ENCODE assay signal across 14 cellular contexts in genomic region chr1:194117582-194117981, GRCh38.
DNase-seq lines count a peak whose midpoint lies in the region; ATAC-seq and TF ChIP-seq lines count a peak whose summit lies in the region.
"Had no signal": no experiment of that assay in that cellular context is flagged by ENCODE, and none has a peak within 500 bp of the region (broad histone marks: within the 10 kb centered on the region; RNA-seq: fewer than 3 reads in every experiment).

No MANE protein-coding gene starts in this region.

- H3K27ac Mint-ChIP-seq in progenitor cell of endocrine pancreas, result no peak overlapping the region
- H3K27ac Mint-ChIP-seq: natural killer cell treated with Interleukin-12 subunit alpha and Interleukin-12 subunit beta and Interleukin-15 and Interleukin-18, amount 100 ng/mL, for 72 hours had no signal

- H3K27me3 Mint-ChIP-seq in progenitor cell of endocrine pancreas, result no peaks in the 10 kb centered on the region
- H3K27me3 Mint-ChIP-seq: CD4-positive, alpha-beta memory T cell; central memory CD8-positive, alpha-beta T cell; natural killer cell treated with Interleukin-12 subunit alpha and Interleukin-12 subunit beta and Interleukin-15 and Interleukin-18, amount 100 ng/mL, for 72 hours had no signal

- peak; percentile 21 for TF ChIP-seq CTCF in GM12873 (IDR thresholded peaks at IDR 0.05; ENCODE audit: insufficient read depth, low read depth, low read length, missing control alignments)
- peak; percentile 1 for TF ChIP-seq CTCF in cardiac fibroblast (IDR thresholded peaks at IDR 0.05; ENCODE audit: low read depth, low read length)
- peak; percentile 27 for TF ChIP-seq CTCF in progenitor cell of endocrine pancreas (IDR thresholded peaks at IDR 0.05; ENCODE audit: unreplicated experiment)

- no peaks in the 10 kb centered on the region for H3K9me3 Mint-ChIP-seq in progenitor cell of endocrine pancreas (ENCODE audit: low read depth)
- H3K9me3 Mint-ChIP-seq: central memory CD8-positive, alpha-beta T cell; natural killer cell treated with Interleukin-12 subunit alpha and Interleukin-12 subunit beta and Interleukin-15 and Interleukin-18, amount 100 ng/mL, for 72 hours had no signal

- H3K36me3 Mint-ChIP-seq in progenitor cell of endocrine pancreas (ENCODE audit: insufficient read depth), result no peaks in the 10 kb centered on the region
- H3K36me3 Mint-ChIP-seq: CD4-positive, alpha-beta memory T cell; natural killer cell treated with Interleukin-12 subunit alpha and Interleukin-12 subunit beta and Interleukin-15 and Interleukin-18, amount 100 ng/mL, for 72 hours had no signal

- DNase-seq in M059J (ENCODE audit: low read depth) (peak; percentile 5), cardiac fibroblast (ENCODE audit: low read depth in 2 of 2) (no peak), progenitor cell of endocrine pancreas (ENCODE audit: low spot score, unreplicated experiment) (no peak), NCI-H1436 treated with DMSO at 0.1 percent for 48 hours (lab: John Stamatoyannopoulos, UW) (no peak)
- no peak for DNase-seq in stimulated activated CD4-positive, alpha-beta T cell treated with anti-CD3 and anti-CD28 coated beads, Interleukin-4, amount 100 ng/mL, for 24 hours
- DNase-seq: activated naive CD4-positive, alpha-beta T cell treated with anti-CD3 and anti-CD28 coated beads, Interleukin-2, amount 50 U/mL, for 16 hours; CD4-positive, alpha-beta memory T cell; NCI-H1417 had no signal

- no peak overlapping the region for H3K4me3 ChIP-seq in cardiac fibroblast (replicated peaks in 1 of 2; ENCODE audit: low read depth in 2 of 2, low read length in 2 of 2)
- H3K4me3 ChIP-seq: SJSA1 had no signal

- no peak for ATAC-seq in HG02852 (IDR thresholded peaks at IDR 0.05; ENCODE audit: unreplicated experiment)
- ATAC-seq: natural killer cell treated with Interleukin-12 subunit alpha and Interleukin-12 subunit beta and Interleukin-15 and Interleukin-18, amount 100 ng/mL, for 72 hours; sciatic nerve had no signal

- no peaks in the 10 kb centered on the region for H3K4me1 Mint-ChIP-seq in progenitor cell of endocrine pancreas (ENCODE audit: low read depth)
- H3K4me1 Mint-ChIP-seq: CD4-positive, alpha-beta memory T cell; central memory CD8-positive, alpha-beta T cell had no signal

- H3K4me3 Mint-ChIP-seq in progenitor cell of endocrine pancreas (ENCODE audit: low read depth), result no peak overlapping the region
- H3K4me3 Mint-ChIP-seq: central memory CD8-positive, alpha-beta T cell; natural killer cell treated with Interleukin-12 subunit alpha and Interleukin-12 subunit beta and Interleukin-15 and Interleukin-18, amount 100 ng/mL, for 72 hours had no signal
